ENCODE assay signal across 8 cellular contexts in genomic region chrX:71365356-71365875, GRCh38. TPM values are rescaled to one million over a fixed set of nuclear protein-coding genes. Genes with fewer than 3 reads are reported as not detected.
A peak's percentile ranks its signal among the peaks of the same experiment; 100 is the strongest.
DNase-seq lines count a peak whose midpoint lies in the region; ATAC-seq and TF ChIP-seq lines count a peak whose summit lies in the region.

No MANE protein-coding gene starts in this region.

- H3K9me3 ChIP-seq in IMR-90 (ENCODE audit: control insufficient read depth, insufficient read depth, low read length) (no peaks in the 10 kb centered on the region), colonic mucosa (no peaks in the 10 kb centered on the region)

- CTCF ChIA-PET in IMR-90 (lab: Yijun Ruan, JAX): no interaction called here

- no peaks in the 10 kb centered on the region for H3K9me1 ChIP-seq in IMR-90 (ENCODE audit: insufficient read depth, low read length)

- no peaks in the 10 kb centered on the region; the same call in 1 of the 2 replicates for H3K36me3 ChIP-seq in IMR-90 (ENCODE audit: control insufficient read depth, insufficient read depth, low read length)
- no peaks in the 10 kb centered on the region for H3K36me3 ChIP-seq in colonic mucosa

- H2BK120ac ChIP-seq in IMR-90 (ENCODE audit: low read depth, low read length): no peak overlapping the region

- POLR2A ChIA-PET in IMR-90 (lab: Charles Lee; ENCODE audit: unreplicated experiment): interaction anchor here (0.6 to 0.7 kb wide), 3 partner anchors 10 to 183 kb away, joined by 3 read pairs; no protein-coding TSS in a partner anchor

- no peak overlapping the region for H3K18ac ChIP-seq in IMR-90 (ENCODE audit: low read depth, low read length)

- intact Hi-C loops in IMR-90 (cut with micrococcal nuclease) (loop anchor here (5.0 kb wide), 2 partner anchors 83 to 113 kb away; partner anchors contain the start of genes NONO and ZMYM3), colonic mucosa (cut with DNase I) (no loop called here)

- 0 out of 2 replicates have a peak overlapping the region, but pooled peaks have one; percentile 35 for H2AK5ac ChIP-seq in IMR-90 (ENCODE audit: low read depth, low read length)

- peak overlapping the region; percentile 79 for H2AFZ ChIP-seq in IMR-90 (replicated peaks; ENCODE audit: low read length, poor library complexity)

- TF ChIP-seq POLR2A in IMR-90 (IDR thresholded peaks at IDR 0.05; ENCODE audit: low read depth, low read length): 0 out of 2 replicates have a peak, but pooled peaks have one; percentile 62

- ATAC-seq in GM18508 (IDR thresholded peaks at IDR 0.05; ENCODE audit: insufficient read depth, unreplicated experiment) (peak; percentile 8), IMR-90 (ENCODE audit: low read depth) (no peak; the same call in 1 of the 2 replicates)

- peak overlapping the region; percentile 79 for H3K56ac ChIP-seq in IMR-90 (ENCODE audit: extremely low read depth, insufficient read depth, low read length)

- H3K4me3 ChIP-seq in IMR-90 (ENCODE audit: insufficient read depth, low read depth, low read length) (peak overlapping the region; percentile 86), colonic mucosa (peak overlapping the region; percentile 46)

- H3K36me3 Mint-ChIP-seq in nephron progenitor cell (ENCODE audit: low read depth): peaks cover 14% of the 10 kb centered on the region

- WGBS in IMR-90 (ENCODE audit: extremely low coverage in 2 of 2, insufficient read length in 1 of 2), 2 experiments: 23% methylated on average over 4 of the region's 16 CpGs; no CpG with 5 or more reads in 1 of the 2 experiments

- H3K4me1 ChIP-seq in IMR-90 (ENCODE audit: control insufficient read depth, insufficient read depth, low read length): no peaks in the 10 kb centered on the region; the same call in 1 of the 2 replicates
- H3K4me1 ChIP-seq in colonic mucosa: no peaks in the 10 kb centered on the region

- peak overlapping the region; percentile 93 for H4K5ac ChIP-seq in IMR-90 (ENCODE audit: low read depth, low read length)

- TF ChIP-seq RAD21 in IMR-90 (IDR thresholded peaks at IDR 0.05; ENCODE audit: low read length): no peak

- H3K27me3 Mint-ChIP-seq in nephron progenitor cell (ENCODE audit: low read depth, poor library complexity): peaks cover 4% of the 10 kb centered on the region

- H3K27ac Mint-ChIP-seq in nephron progenitor cell: peak overlapping the region; percentile 80

- TF ChIP-seq CTCF in IMR-90 (conservative IDR thresholded peaks at IDR 0.05; ENCODE audit: low read depth, low read length): no peak
- no peak for TF ChIP-seq CTCF in colonic mucosa (IDR thresholded peaks at IDR 0.05)
- TF ChIP-seq CTCF in nephron progenitor cell (IDR thresholded peaks at IDR 0.05): no peak

- BruUV-seq in IMR-90 (replicated peaks; lab: Mats Ljungman, UMichigan): TSS peak; percentile 96

- DNase-seq in IMR-90 (no peak), colonic mucosa (no peak), nephron progenitor cell (no peak), NCI-H1436 (lab: John Stamatoyannopoulos, UW) (no peak), putamen (ENCODE audit: low spot score) (no peak), 8988T (no peak), SW 1271 (lab: John Stamatoyannopoulos, UW) (no peak)

- peak overlapping the region; percentile 86 for H3K4me2 ChIP-seq in IMR-90 (ENCODE audit: low read depth, low read length)

- H2BK15ac ChIP-seq in IMR-90 (ENCODE audit: low read depth, low read length): no peak overlapping the region

- H4K8ac ChIP-seq in IMR-90 (ENCODE audit: low read depth in 2 of 2, low read length in 2 of 2): peak overlapping the region; percentile 73 to 93

- peak overlapping the region; percentile 82 for H2BK5ac ChIP-seq in IMR-90 (ENCODE audit: low read depth, low read length, poor library complexity, severe bottlenecking)

- 0 out of 2 replicates have a peak overlapping the region, but pooled peaks have one; percentile 41 for H3K23ac ChIP-seq in IMR-90 (ENCODE audit: low read depth, low read length)

- H3K79me1 ChIP-seq in IMR-90 (ENCODE audit: low read depth in 1 of 2, low read length in 2 of 2): peaks cover 5 to 18% of the 10 kb centered on the region in 2 experiments; a peak in 2 of 4 replicates

- H3K4ac ChIP-seq in IMR-90 (ENCODE audit: low read depth, low read length): peak overlapping the region; percentile 63

- H3K14ac ChIP-seq in IMR-90 (replicated peaks; ENCODE audit: low read depth, low read length): peak overlapping the region; percentile 87; the same call in 1 of the 2 replicates

- peak overlapping the region; percentile 67; the same call in 1 of the 2 replicates for H4K91ac ChIP-seq in IMR-90 (ENCODE audit: insufficient read depth, low read depth, low read length)

- H2AK9ac ChIP-seq in IMR-90 (replicated peaks; ENCODE audit: low read depth, low read length, poor library complexity): peak overlapping the region; percentile 83

- in situ Hi-C loops in IMR-90 (cut with MboI; ENCODE audit: low sequenced_read_pairs): no loop called here

- H3K4me3 Mint-ChIP-seq in nephron progenitor cell: peak overlapping the region; percentile 89

- H4K20me1 ChIP-seq in IMR-90 (ENCODE audit: insufficient read depth, low read length): no peaks in the 10 kb centered on the region

- peak overlapping the region; percentile 80 for H3K27ac ChIP-seq in IMR-90 (ENCODE audit: insufficient read depth, low read length)
- peak overlapping the region; percentile 78 for H3K27ac ChIP-seq in colonic mucosa

- no peak overlapping the region for H2BK20ac ChIP-seq in IMR-90 (ENCODE audit: low read depth, low read length)

- H3K9me3 Mint-ChIP-seq in nephron progenitor cell: peaks cover 49% of the 10 kb centered on the region

- H3K27me3 ChIP-seq in IMR-90 (ENCODE audit: control insufficient read depth, insufficient read depth, low read length) (no peaks in the 10 kb centered on the region), colonic mucosa (no peaks in the 10 kb centered on the region)

- H3K9ac ChIP-seq in IMR-90 (ENCODE audit: low read depth, low read length) (peak overlapping the region; percentile 86), colonic mucosa (ENCODE audit: low read depth in 2 of 2, low read length in 2 of 2) (peak overlapping the region; percentile 49 to 67)

- peaks cover 19% of the 10 kb centered on the region for H3K4me1 Mint-ChIP-seq in nephron progenitor cell

- dilution Hi-C loops in IMR-90 (cut with HindIII; ENCODE audit: low sequenced_read_pairs, unreplicated experiment): no loop called here

TF ChIP-seq in IMR-90, 13 proteins besides CTCF, POLR2A, EP300 and RAD21:
- TF ChIP-seq USF2 (IDR thresholded peaks at IDR 0.05; ENCODE audit: low read depth, low read length): no peak
- TF ChIP-seq RCOR1 (IDR thresholded peaks at IDR 0.05; ENCODE audit: insufficient replicate concordance, low read length): no peak
- TF ChIP-seq FOS (IDR thresholded peaks at IDR 0.05; ENCODE audit: low read depth, low read length): no peak
- no peak for TF ChIP-seq NFE2L2 (IDR thresholded peaks at IDR 0.05; ENCODE audit: low read depth, low read length)
- no peak for TF ChIP-seq BHLHE40 (IDR thresholded peaks at IDR 0.05; ENCODE audit: low read depth, low read length)
- no peak for TF ChIP-seq SMC3 (IDR thresholded peaks at IDR 0.05; ENCODE audit: low read depth, low read length)
- TF ChIP-seq MAZ (IDR thresholded peaks at IDR 0.05; ENCODE audit: borderline replicate concordance, low read depth, low read length): no peak
- no peak for TF ChIP-seq ELK1 (IDR thresholded peaks at IDR 0.05; ENCODE audit: borderline replicate concordance, low read depth, low read length)
- TF ChIP-seq CHD1 (IDR thresholded peaks at IDR 0.05; ENCODE audit: low read depth, low read length): no peak
- no peak for TF ChIP-seq MXI1 (IDR thresholded peaks at IDR 0.05; ENCODE audit: borderline replicate concordance, low read depth, low read length)

RNA-seq across cellular contexts. Expression of gene TAF1, which starts 0.7 kb away (rescaled TPM):
- total RNA-seq in IMR-90 (2012; rRNA removed) (25.5 and 36.1 TPM in 2 replicates), colonic mucosa (10 to 100 TPM; 24.6 to 25.0 TPM)
- polyA plus RNA-seq in IMR-90 (2012; rRNA removed): 11.6 and 15.7 TPM in 2 replicates
- 2.1 and 2.9 TPM in 2 replicates for polyA plus RNA-seq in IMR-90 (2012; cell fraction: cytosol; rRNA removed)
- 3.6 and 29.2 TPM in 2 replicates for polyA plus RNA-seq in IMR-90 (2012; cell fraction: nucleus; rRNA removed; ENCODE audit: low replicate concordance)
